Comparison of ENCODE assay signal across 8 cellular contexts in genomic region chr3:99638244-99638948, GRCh38. TPM values are rescaled to one million over a fixed set of nuclear protein-coding genes. Genes with fewer than 3 reads are reported as not detected.
DNase-seq lines count a peak whose midpoint lies in the region; ATAC-seq and TF ChIP-seq lines count a peak whose summit lies in the region.

TSS of gene COL8A1 (plus strand) at chr3:99638594. CDS start at chr3:99790683, 152,089 bp downstream.

- H4K20me1 ChIP-seq in osteoblast (ENCODE audit: insufficient read depth, low read length) = no peaks in the 10 kb centered on the region

- TF ChIP-seq POLR2A in gastroesophageal sphincter (IDR thresholded peaks at IDR 0.05) = peak; percentile 45 to 47

- H3K4me3 Mint-ChIP-seq in T-cell = peak within 1 kb of the TSS; percentile 32 to 68 (median 52)

- H3K27me3 ChIP-seq in gastroesophageal sphincter = no peaks in the 10 kb centered on the region
- no peaks in the 10 kb centered on the region for H3K27me3 ChIP-seq in osteoblast (ENCODE audit: insufficient read depth, low read length)

- no peaks in the 10 kb centered on the region for H3K36me3 ChIP-seq in gastroesophageal sphincter
- H3K36me3 ChIP-seq in osteoblast (ENCODE audit: insufficient read depth, low read length) = peaks cover 14% of the 10 kb centered on the region

- peaks cover 60% of the 10 kb centered on the region for H3K79me2 ChIP-seq in osteoblast (ENCODE audit: insufficient read depth, low read length)

- H3K36me3 Mint-ChIP-seq in T-cell = no peaks in the 10 kb centered on the region

- CTCF ChIA-PET in T-cell (lab: Charles Lee) = no interaction called here

- TF ChIP-seq EP300 in gastroesophageal sphincter (IDR thresholded peaks at IDR 0.05) = no peak

- TF ChIP-seq CTCF in GM12865 (IDR thresholded peaks at IDR 0.05; ENCODE audit: insufficient read depth, low read depth, low read length, missing control alignments) (no peak), gastroesophageal sphincter (IDR thresholded peaks at IDR 0.05) (peak in 1 of 4 experiments; percentile 3), osteoblast (IDR thresholded peaks at IDR 0.05; ENCODE audit: extremely low read depth, low read depth, low read length) (no peak)

- peak within 1 kb of the TSS; percentile 44 for H2AFZ ChIP-seq in osteoblast (ENCODE audit: low read length)

- peaks cover 15 to 19% (median 19%) of the 10 kb centered on the region in 3 donors for H3K4me1 Mint-ChIP-seq in T-cell

- WGBS in gastroesophageal sphincter (ENCODE audit: low coverage in 1 of 2), 2 donors = 1 to 5% methylated on average over 11 to 12 of the region's 24 CpGs

- H3K9me3 ChIP-seq in gastroesophageal sphincter (no peaks in the 10 kb centered on the region), osteoblast (ENCODE audit: low read depth, low read length) (no peaks in the 10 kb centered on the region)

- H3K4me3 ChIP-seq in GM12865 (ENCODE audit: low read depth, low read length) (peak within 1 kb of the TSS; percentile 2), gastroesophageal sphincter (peak within 1 kb of the TSS; percentile 57 to 61), osteoblast (ENCODE audit: insufficient read depth, low read length) (peak within 1 kb of the TSS; percentile 80)

- POLR2A ChIA-PET in T-cell (lab: Charles Lee) = no interaction called here

- H3K4me1 ChIP-seq in gastroesophageal sphincter = peaks cover 0 to 47% (median 11%) of the 10 kb centered on the region in 3 donors
- H3K4me1 ChIP-seq in osteoblast (ENCODE audit: insufficient read depth, low read length) = peaks cover 52% of the 10 kb centered on the region

- ATAC-seq in T-cell (replicated peaks in 1 of 4) = no peak
- ATAC-seq in gastroesophageal sphincter = peak; percentile 89

- peak within 1 kb of the TSS; percentile 98 for H3K4me2 ChIP-seq in osteoblast (ENCODE audit: insufficient read depth, low read length)

- peaks cover 45 to 61% of the 10 kb centered on the region in 2 donors for H3K27me3 Mint-ChIP-seq in T-cell

- H3K27ac Mint-ChIP-seq in T-cell = no peak within 1 kb of the TSS

- H3K27ac ChIP-seq in gastroesophageal sphincter (peak within 1 kb of the TSS; percentile 86 to 92 (median 91)), osteoblast (ENCODE audit: low read depth, low read length) (peak within 1 kb of the TSS; percentile 96)

- no peaks in the 10 kb centered on the region for H3K9me3 Mint-ChIP-seq in T-cell

- DNase-seq in GM12865 (ENCODE audit: low read depth) (no peak), T-cell (no peak), osteoblast (ENCODE audit: insufficient read length, low spot score, missing footprints) (peak; percentile 36), Kasumi-1 (lab: John Stamatoyannopoulos, UW) (no peak), NCI-H146 (lab: John Stamatoyannopoulos, UW) (no peak), RKO (ENCODE audit: low spot score) (no peak), SIG-M5 (lab: John Stamatoyannopoulos, UW) (no peak)

RNA-seq across cellular contexts. Expression of gene COL8A1, which starts in this region (rescaled TPM):
- total RNA-seq in T-cell (under 1 TPM; 0.12 to 0.36 (median 0.15) TPM), gastroesophageal sphincter (100 to 1,000 TPM in 2 of 4 donors, 10 to 100 TPM in 2; 20.3 to 136 (median 80.1) TPM), osteoblast (311 and 720 TPM in 2 replicates)

Comparison
In these comparisons a context has a peak if more than half of its experiments do, and no peak if none do; other contexts are left out.
1. RNA of gene COL8A1 (total RNA-seq): 311 to 720 TPM in osteoblast and 20.3 to 136 TPM in gastroesophageal sphincter; 0.12 to 0.36 TPM in T-cell; every median in the first group is over 10 times any median in the second.
2. H3K4me3 ChIP-seq: peak in every context shown above with its lines; median percentile 80 in osteoblast; 59 in gastroesophageal sphincter; 2 in GM12865.